ENCODE assay signal across 18 cellular contexts in genomic region chr14:35351897-35352273, GRCh38. TPM values are rescaled to one million over a fixed set of nuclear protein-coding genes. Genes with fewer than 3 reads are reported as not detected.
DNase-seq lines count a peak whose midpoint lies in the region; ATAC-seq, FAIRE-seq and TF ChIP-seq lines count a peak whose summit lies in the region.
"Had no signal": no experiment of that assay in that cellular context is flagged by ENCODE, and none has a peak within 500 bp of the region (broad histone marks: within the 10 kb centered on the region; RNA-seq: fewer than 3 reads in every experiment).

No MANE protein-coding gene starts in this region.

- H3K9me3 Mint-ChIP-seq in GM23338 (no peaks in the 10 kb centered on the region; the same call in 2 of the 3 replicates), osteocyte (ENCODE audit: unreplicated experiment) (no peaks in the 10 kb centered on the region)
- no peaks in the 10 kb centered on the region for H3K9me3 Mint-ChIP-seq in activated CD4-positive, alpha-beta memory T cell treated with anti-CD3 and anti-CD28 coated beads, Interleukin-2, amount 10 ng/mL, durations not matched to agents 7 days and 5 days
- H3K9me3 Mint-ChIP-seq: memory B cell had no signal

- no peaks in the 10 kb centered on the region for H3K9me2 ChIP-seq in GM23338 (ENCODE audit: insufficient read depth)

- H3K27ac Mint-ChIP-seq in GM23338 (no peak overlapping the region), osteocyte (ENCODE audit: unreplicated experiment) (peak overlapping the region; percentile 32)
- H3K27ac Mint-ChIP-seq in activated CD4-positive, alpha-beta memory T cell treated with anti-CD3 and anti-CD28 coated beads, Interleukin-2, amount 10 ng/mL, durations not matched to agents 7 days and 5 days = no peak overlapping the region
- H3K27ac Mint-ChIP-seq: memory B cell had no signal

- no peak for FAIRE-seq in endothelial cell of umbilical vein (lab: Jason Lieb, UNC)
- FAIRE-seq: bronchial epithelial cell, GM18507 had no signal

- CTCF ChIA-PET in endothelial cell of umbilical vein (lab: Charles Lee) = interaction anchor here (1.2 to 2.2 kb wide), 2 partner anchors 10 to 13 kb away, joined by 5 to 6 read pairs; no protein-coding TSS in a partner anchor
- CTCF ChIA-PET in activated CD4-positive, alpha-beta memory T cell treated with anti-CD3 and anti-CD28 coated beads, Interleukin-2, amount 10 ng/mL, durations not matched to agents 7 days and 5 days (lab: Charles Lee) = no interaction called here

- H3K9me3 ChIP-seq in endothelial cell of umbilical vein (replicated peaks; ENCODE audit: control insufficient read depth, insufficient read depth, low read length) = no peaks in the 10 kb centered on the region
- H3K9me3 ChIP-seq: Peyer's patch, sigmoid colon, thoracic aorta had no signal

- intact Hi-C loops in endothelial cell of umbilical vein (cut with micrococcal nuclease) = no loop called here

- H3K4me3 Mint-ChIP-seq in GM23338 = no peak overlapping the region; the same call in 2 of the 3 replicates
- no peak overlapping the region for H3K4me3 Mint-ChIP-seq in osteocyte (ENCODE audit: unreplicated experiment)
- H3K4me3 Mint-ChIP-seq in activated CD4-positive, alpha-beta memory T cell treated with anti-CD3 and anti-CD28 coated beads, Interleukin-2, amount 10 ng/mL, durations not matched to agents 7 days and 5 days = no peak overlapping the region
- H3K4me3 Mint-ChIP-seq: memory B cell had no signal

- H3K27me3 Mint-ChIP-seq in GM23338 (ENCODE audit: insufficient read depth, low read depth, poor library complexity) = peaks cover 10% of the 10 kb centered on the region
- H3K27me3 Mint-ChIP-seq in osteocyte (ENCODE audit: unreplicated experiment) = peaks cover 3% of the 10 kb centered on the region
- no peaks in the 10 kb centered on the region for H3K27me3 Mint-ChIP-seq in activated CD4-positive, alpha-beta memory T cell treated with anti-CD3 and anti-CD28 coated beads, Interleukin-2, amount 10 ng/mL, durations not matched to agents 7 days and 5 days

- no peaks in the 10 kb centered on the region for H3K9me1 ChIP-seq in endothelial cell of umbilical vein (replicated peaks; ENCODE audit: control insufficient read depth, extremely low read depth, insufficient read depth, low read length)

- H3K4me1 Mint-ChIP-seq in GM23338 (peaks cover 33% of the 10 kb centered on the region), osteocyte (ENCODE audit: unreplicated experiment) (peaks cover 31% of the 10 kb centered on the region)
- peaks cover 14% of the 10 kb centered on the region for H3K4me1 Mint-ChIP-seq in activated CD4-positive, alpha-beta memory T cell treated with anti-CD3 and anti-CD28 coated beads, Interleukin-2, amount 10 ng/mL, durations not matched to agents 7 days and 5 days

- H3K27me3 ChIP-seq in GM23338 (ENCODE audit: insufficient read depth) = no peaks in the 10 kb centered on the region
- no peaks in the 10 kb centered on the region for H3K27me3 ChIP-seq in endothelial cell of umbilical vein (ENCODE audit: control insufficient read depth in 2 of 2, insufficient read depth in 2 of 2, low read length in 2 of 2)
- H3K27me3 ChIP-seq: dorsolateral prefrontal cortex, Peyer's patch, sigmoid colon had no signal

- H3K4me3 ChIP-seq in GM23338 (no peak overlapping the region), endothelial cell of umbilical vein (replicated peaks in 1 of 3; ENCODE audit: insufficient read depth in 1 of 3, low read depth in 1 of 3, low read length in 3 of 3) (no peak overlapping the region)
- H3K4me3 ChIP-seq: dorsolateral prefrontal cortex, Peyer's patch, sigmoid colon, thoracic aorta had no signal

- dilution Hi-C loops in endothelial cell of umbilical vein (cut with MboI; ENCODE audit: extremely low pct_ligation_motif_present, low sequenced_read_pairs) = no loop called here

- H3K4me2 ChIP-seq in GM23338 = no peak overlapping the region
- H3K4me2 ChIP-seq in endothelial cell of umbilical vein (ENCODE audit: insufficient read depth, low read length) = no peak overlapping the region

- POLR2A ChIA-PET in endothelial cell of umbilical vein (lab: Charles Lee) = no interaction called here
- POLR2A ChIA-PET in activated CD4-positive, alpha-beta memory T cell treated with anti-CD3 and anti-CD28 coated beads, Interleukin-2, amount 10 ng/mL, durations not matched to agents 7 days and 5 days (lab: Charles Lee) = no interaction called here

- H3K36me3 Mint-ChIP-seq in GM23338 (ENCODE audit: low read depth) (no peaks in the 10 kb centered on the region), osteocyte (ENCODE audit: unreplicated experiment) (no peaks in the 10 kb centered on the region)
- no peaks in the 10 kb centered on the region for H3K36me3 Mint-ChIP-seq in activated CD4-positive, alpha-beta memory T cell treated with anti-CD3 and anti-CD28 coated beads, Interleukin-2, amount 10 ng/mL, durations not matched to agents 7 days and 5 days (ENCODE audit: low read depth)
- H3K36me3 Mint-ChIP-seq: memory B cell had no signal

- TF ChIP-seq CTCF in C4-2B (conservative IDR thresholded peaks at IDR 0.05) (no peak), GM23338 (conservative IDR thresholded peaks at IDR 0.05; ENCODE audit: low read depth in 2 of 2) (no peak), endothelial cell of umbilical vein (IDR thresholded peaks at IDR 0.05; ENCODE audit: extremely low read depth in 1 of 2, insufficient read depth in 1 of 2, low read depth in 1 of 2, low read length in 2 of 2) (no peak), osteocyte (IDR thresholded peaks at IDR 0.05) (no peak), GM10266 (IDR thresholded peaks at IDR 0.05; ENCODE audit: control insufficient read depth, insufficient read depth, low read depth, missing control alignments) (no peak)

- H3K79me2 ChIP-seq in GM23338 (replicated peaks; ENCODE audit: insufficient read depth) (no peaks in the 10 kb centered on the region), endothelial cell of umbilical vein (ENCODE audit: control insufficient read depth, insufficient read depth, low read length) (no peaks in the 10 kb centered on the region)

- no peak for ATAC-seq in GM23338
- no peak for ATAC-seq in GM21825 (IDR thresholded peaks at IDR 0.05; ENCODE audit: unreplicated experiment)
- ATAC-seq: SK-N-SH treated with all-trans-retinoic acid at 6 μM for 48 hours had no signal

- H3K27ac ChIP-seq in C4-2B (peak overlapping the region; percentile 96), GM23338 (ENCODE audit: low read depth) (no peak overlapping the region), endothelial cell of umbilical vein (ENCODE audit: insufficient read depth, low read depth, low read length) (no peak overlapping the region)
- H3K27ac ChIP-seq: thoracic aorta had no signal

- no peak for TF ChIP-seq POLR2A in endothelial cell of umbilical vein (IDR thresholded peaks at IDR 0.05; ENCODE audit: low read depth, low read length)

- H3K9ac ChIP-seq in endothelial cell of umbilical vein (replicated peaks; ENCODE audit: extremely low read depth, insufficient read depth, low read length) = no peak overlapping the region

- peaks cover 18% of the 10 kb centered on the region for H3K4me1 ChIP-seq in GM23338 (ENCODE audit: insufficient read depth)
- peaks cover 7% of the 10 kb centered on the region for H3K4me1 ChIP-seq in endothelial cell of umbilical vein (ENCODE audit: control insufficient read depth, extremely low read depth, insufficient read depth, low read length)
- H3K4me1 ChIP-seq: sigmoid colon had no signal

- H3K36me3 ChIP-seq in GM23338 (ENCODE audit: insufficient read depth) (no peaks in the 10 kb centered on the region), endothelial cell of umbilical vein (ENCODE audit: control insufficient read depth in 2 of 2, extremely low read depth in 1 of 2, insufficient read depth in 2 of 2, low read length in 2 of 2) (no peaks in the 10 kb centered on the region)
- H3K36me3 ChIP-seq: Peyer's patch, sigmoid colon, thoracic aorta had no signal

- no peaks in the 10 kb centered on the region for H3F3A ChIP-seq in GM23338 (replicated peaks; ENCODE audit: low read depth)

- no TSS peak for BruUV-seq in endothelial cell of umbilical vein (replicated peaks; lab: Mats Ljungman, UMichigan)

- H4K20me1 ChIP-seq in GM23338 (replicated peaks; ENCODE audit: insufficient read depth) = no peaks in the 10 kb centered on the region
- no peaks in the 10 kb centered on the region for H4K20me1 ChIP-seq in endothelial cell of umbilical vein (replicated peaks; ENCODE audit: control insufficient read depth, extremely low read depth, insufficient read depth, low read length)

- H2AFZ ChIP-seq in GM23338 = peak overlapping the region; percentile 95
- peak overlapping the region; percentile 82 for H2AFZ ChIP-seq in endothelial cell of umbilical vein (ENCODE audit: low read depth, low read length)

- DNase-seq in GM23338 (ENCODE audit: low spot score) = no peak
- no peak for DNase-seq in endothelial cell of umbilical vein (ENCODE audit: low read depth, low spot score)
- DNase-seq in osteocyte (ENCODE audit: extremely low spot score, unreplicated experiment) = no peak
- no peak for DNase-seq in GM10266 (ENCODE audit: extremely low spot score)
- no peak for DNase-seq in activated CD4-positive, alpha-beta memory T cell treated with anti-CD3 and anti-CD28 coated beads, Interleukin-2, amount 10 ng/mL, durations not matched to agents 7 days and 5 days
- DNase-seq: NCI-H1417, NCI-H82, occipital lobe, Peyer's patch had no signal

RNA-seq across cellular contexts. Expression of gene NFKBIA, which starts 52.7 kb away (rescaled TPM):
- 25.7 and 41.3 TPM in 2 replicates for total RNA-seq in GM23338 (2014; rRNA removed; shearing (Covaris generic))
- polyA plus RNA-seq in GM23338 (2016; fragmentation: Nextera tagmentation; extraction: Ambion mirVana) (33.4 and 33.7 TPM in 2 replicates), endothelial cell of umbilical vein (80.3 and 82.8 TPM in 2 replicates)
- total RNA-seq in endothelial cell of umbilical vein (52.5 and 55.7 TPM in 2 replicates), osteocyte (57.2 and 58.9 TPM in 2 replicates)
- polyA plus RNA-seq in endothelial cell of umbilical vein (2011; cell fraction: cytosol; rRNA removed) = 59.3 and 76.4 TPM in 2 replicates
- 246 and 311 TPM in 2 replicates for polyA plus RNA-seq in endothelial cell of umbilical vein (2011; cell fraction: nucleus; rRNA removed)
- polyA plus RNA-seq in endothelial cell of umbilical vein (2012) = 41.8 and 54.3 TPM in 2 replicates
- polyA minus RNA-seq in endothelial cell of umbilical vein = 118 and 161 TPM in 2 replicates
- polyA minus RNA-seq in endothelial cell of umbilical vein (2011; cell fraction: cytosol; rRNA and poly(A)+ RNA removed) = 147 TPM
- polyA minus RNA-seq in endothelial cell of umbilical vein (2011; cell fraction: nucleus; rRNA and poly(A)+ RNA removed) = 215 and 321 TPM in 2 replicates
- total RNA-seq in activated CD4-positive, alpha-beta memory T cell treated with anti-CD3 and anti-CD28 coated beads, Interleukin-2, amount 10 ng/mL, durations not matched to agents 7 days and 5 days = 100 to 1,000 TPM; 102 to 109 TPM

RNA-seq across cellular contexts. Expression of gene PSMA6, which starts 59.7 kb away (rescaled TPM):
- total RNA-seq in GM23338 (2014; rRNA removed; shearing (Covaris generic)) = 216 and 223 TPM in 2 replicates
- 296 and 300 TPM in 2 replicates for polyA plus RNA-seq in GM23338 (2016; fragmentation: Nextera tagmentation; extraction: Ambion mirVana)
- total RNA-seq in endothelial cell of umbilical vein = 195 and 197 TPM in 2 replicates
- 130 and 170 TPM in 2 replicates for polyA plus RNA-seq in endothelial cell of umbilical vein
- polyA plus RNA-seq in endothelial cell of umbilical vein (2011; cell fraction: cytosol; rRNA removed) = 210 and 228 TPM in 2 replicates
- polyA plus RNA-seq in endothelial cell of umbilical vein (2011; cell fraction: nucleus; rRNA removed) = 112 and 131 TPM in 2 replicates
- polyA plus RNA-seq in endothelial cell of umbilical vein (2012) = 191 and 291 TPM in 2 replicates
- polyA minus RNA-seq in endothelial cell of umbilical vein = 77.7 and 97.9 TPM in 2 replicates
- polyA minus RNA-seq in endothelial cell of umbilical vein (2011; cell fraction: cytosol; rRNA and poly(A)+ RNA removed) = 109 TPM
- polyA minus RNA-seq in endothelial cell of umbilical vein (2011; cell fraction: nucleus; rRNA and poly(A)+ RNA removed) = 38.7 and 40.8 TPM in 2 replicates
- total RNA-seq in osteocyte = 137 and 146 TPM in 2 replicates
- 100 to 1,000 TPM; 235 to 242 TPM for total RNA-seq in activated CD4-positive, alpha-beta memory T cell treated with anti-CD3 and anti-CD28 coated beads, Interleukin-2, amount 10 ng/mL, durations not matched to agents 7 days and 5 days
